14 cellular contexts compared by ENCODE assay signal in genomic region chr9:87525546-87526303, GRCh38. TPM values are rescaled to one million over a fixed set of nuclear protein-coding genes. Genes with fewer than 3 reads are reported as not detected.
DNase-seq lines count a peak whose midpoint lies in the region; ATAC-seq, FAIRE-seq and TF ChIP-seq lines count a peak whose summit lies in the region.
"Had no signal": no experiment of that assay in that cellular context is flagged by ENCODE, and none has a peak within 500 bp of the region (broad histone marks: within the 10 kb centered on the region; RNA-seq: fewer than 3 reads in every experiment).

No MANE protein-coding gene starts in this region.

- 83% methylated on average over 9 of the region's 9 CpGs for WGBS in K562 (ENCODE audit: insufficient coverage, low coverage, missing lambda C conversion rate)

- in situ Hi-C loops in K562 (cut with MboI): no loop called here

- no peak for FAIRE-seq in K562 (lab: Jason Lieb, UNC)
- FAIRE-seq: A204.1, H54, HepG2 had no signal

- DNase-seq in H7 (peak; percentile 68), K562 (ENCODE audit: extremely low read depth in 1 of 4, low spot score in 3 of 4) (no peak), iPS-NIHi7 (ENCODE audit: extremely low spot score) (peak; percentile 68), ureter (ENCODE audit: low spot score) (peak; percentile 7), AG20443 (ENCODE audit: low spot score) (no peak), LoVo (ENCODE audit: low spot score) (no peak)
- DNase-seq: Caco-2; CD8-positive, alpha-beta memory T cell; DND-41; GF-D8 had no signal

- H3K9me3 ChIP-seq in K562 (replicated peaks; ENCODE audit: control insufficient read depth, insufficient read depth, low read depth, low read length): no peaks in the 10 kb centered on the region
- H3K9me3 ChIP-seq: Caco-2 had no signal

- H4K20me1 ChIP-seq in K562 (replicated peaks; ENCODE audit: control insufficient read depth, insufficient read depth, low read length): no peaks in the 10 kb centered on the region

- no peak overlapping the region for H3K9ac ChIP-seq in K562 (ENCODE audit: insufficient read depth in 1 of 2, low read depth in 2 of 2, low read length in 2 of 2)

- CTCF ChIA-PET in K562 (lab: Yijun Ruan, JAX; ENCODE audit: low intra/inter-chr PET ratio): no interaction called here

- no peak for TF ChIP-seq POLR2A in K562 (conservative IDR thresholded peaks at IDR 0.05)

- no peak overlapping the region for H3K27ac ChIP-seq in K562 (ENCODE audit: extremely low read depth, low read depth, low read length)

- no TSS peak for BruUV-seq in K562 (replicated peaks; lab: Mats Ljungman, UMichigan)

- no peak for TF ChIP-seq EP300 in K562 (IDR thresholded peaks at IDR 0.05; ENCODE audit: low read length)

- ATAC-seq in K562: no peak
- ATAC-seq in HG03097 (IDR thresholded peaks at IDR 0.05; ENCODE audit: low FRiP score, unreplicated experiment): no peak
- ATAC-seq: HepG2 had no signal

- H3K4me2 ChIP-seq in K562 (ENCODE audit: insufficient read depth, low read length): no peak overlapping the region

- no peaks in the 10 kb centered on the region for H3K9me1 ChIP-seq in K562 (ENCODE audit: control insufficient read depth, insufficient read depth, low read length)

- no peak overlapping the region for H2AFZ ChIP-seq in K562 (ENCODE audit: low read depth, low read length)

- TF ChIP-seq RAD21 in K562 (CRISPR knock-in tag; conservative IDR thresholded peaks at IDR 0.05 in 1 of 2, IDR thresholded peaks at IDR 0.05 in 1 of 2): no peak

- intact Hi-C loops in K562 (cut with micrococcal nuclease): no loop called here

- H3K27me3 ChIP-seq in H7 (ENCODE audit: control insufficient read depth, insufficient read depth, low read length): no peaks in the 10 kb centered on the region
- no peaks in the 10 kb centered on the region for H3K27me3 ChIP-seq in K562 (ENCODE audit: control insufficient read depth in 2 of 2, insufficient read depth in 2 of 2, low read length in 2 of 2)

- POLR2A ChIA-PET in K562 (lab: Yijun Ruan, JAX): interaction anchor here (0.8 kb wide), 1 partner anchor 10 kb away, joined by 3 read pairs; no protein-coding TSS in a partner anchor

- peaks cover 4 to 8% of the 10 kb centered on the region in 2 experiments; a peak in 2 of 5 replicates for H3K4me1 ChIP-seq in K562 (replicated peaks in 1 of 2; ENCODE audit: control insufficient read depth in 2 of 2, insufficient read depth in 2 of 2, low read length in 2 of 2)
- H3K4me1 ChIP-seq: Caco-2 had no signal

- TF ChIP-seq CTCF in K562 (IDR thresholded peaks at IDR 0.05 in 2 of 3, conservative IDR thresholded peaks at IDR 0.05 in 1 of 3; ENCODE audit: insufficient read depth in 2 of 3, low read depth in 1 of 3, low read length in 3 of 3): no peak

- H3K36me3 ChIP-seq in H7 (replicated peaks; ENCODE audit: control insufficient read depth, insufficient read depth, low read length) (no peaks in the 10 kb centered on the region), K562 (ENCODE audit: control insufficient read depth, insufficient read depth, low read length) (peaks cover 5% of the 10 kb centered on the region; the same call in 2 of the 3 replicates)

- H3K79me2 ChIP-seq in K562 (ENCODE audit: control insufficient read depth, insufficient read depth, low read length): peaks cover 7% of the 10 kb centered on the region; the same call in 2 of the 3 replicates

- H3K4me3 ChIP-seq in H7 (ENCODE audit: insufficient read depth, low read depth, low read length): no peak overlapping the region
- no peak overlapping the region for H3K4me3 ChIP-seq in K562

TF ChIP-seq in K562, 482 proteins besides CTCF, POLR2A, EP300 and RAD21:
- peak; percentile 35 for TF ChIP-seq RBM25 (IDR thresholded peaks at IDR 0.05; ENCODE audit: low read depth, low read length, severe bottlenecking)
- no peak for TF ChIP-seq ZNF707 (CRISPR knock-in tag; conservative IDR thresholded peaks at IDR 0.05)
- no peak for TF ChIP-seq XRCC5 (IDR thresholded peaks at IDR 0.05; ENCODE audit: low read depth, low read length)
- TF ChIP-seq ZNF311 (CRISPR knock-in tag; IDR thresholded peaks at IDR 0.05): no peak
- TF ChIP-seq ZNF121 (CRISPR knock-in tag; conservative IDR thresholded peaks at IDR 0.05): peak; percentile 54; the same call in 1 of the 2 replicates
- TF ChIP-seq RBM34 (IDR thresholded peaks at IDR 0.05; ENCODE audit: borderline replicate concordance, insufficient read depth, low read length): no peak
- no peak for TF ChIP-seq ZNF76 (CRISPR knock-in tag; IDR thresholded peaks at IDR 0.05; ENCODE audit: borderline replicate concordance)
- no peak for TF ChIP-seq NCOA1 (IDR thresholded peaks at IDR 0.05; ENCODE audit: low read depth)
TF ChIP-seq in K562: peak in this region for 2.

RNA-seq across cellular contexts. Expression of gene DAPK1, which starts 28.1 kb away (rescaled TPM):
- 48.8 and 58.5 TPM in 2 replicates for total RNA-seq in H7 (2014; rRNA removed; shearing (Covaris generic))
- 163 and 217 TPM in 2 replicates for total RNA-seq in K562 (2011; cell fraction: chromatin; rRNA removed; ENCODE audit: low replicate concordance)
- 76.1 and 78.2 TPM in 2 replicates for total RNA-seq in K562 (2011; cell fraction: nucleolus; rRNA removed)
- total RNA-seq in K562 (2011; cell fraction: nucleoplasm; rRNA removed): 82.8 and 97.2 TPM in 2 replicates
- total RNA-seq in K562 (2014; rRNA removed) (13.3 and 16.5 TPM in 2 replicates), K562 (2014; rRNA removed; fragmentation: Illumina TruSeq; extraction: Trizol) (11.7 and 13.4 TPM in 2 replicates), K562 (2015; rRNA removed; fragmentation: Illumina TruSeq; extraction: Trizol) (13.8 and 18.3 TPM in 2 replicates), K562 (2021) (24.4 and 27.5 TPM in 2 replicates), ureter (100 TPM)
- polyA plus RNA-seq in K562 (2011; rRNA removed) (26.4 and 28.2 TPM in 2 replicates), K562 (2014; fragmentation: Illumina TruSeq; extraction: Trizol) (15.8 and 16.5 TPM in 2 replicates), K562 (2014; fragmentation: Nextera tagmentation; extraction: Ambion mirVana) (1 to 10 TPM; 1.7 to 2.3 TPM), K562 (2014; rRNA removed) (14.3 and 17.9 TPM in 2 replicates)
- polyA plus RNA-seq in K562 (2011; cell fraction: cytosol; rRNA removed): 15.2 and 15.5 TPM in 2 replicates
- polyA plus RNA-seq in K562 (2011; cell fraction: nucleus; rRNA removed): 89.0 and 97.1 TPM in 2 replicates
- 19.8 and 27.2 TPM in 2 replicates for polyA plus RNA-seq in K562 (2012)
- 53.9 and 65.5 TPM in 2 replicates for polyA minus RNA-seq in K562 (2011; rRNA and poly(A)+ RNA removed)
- polyA minus RNA-seq in K562 (2011; cell fraction: cytosol; rRNA and poly(A)+ RNA removed): 19.3 and 20.4 TPM in 2 replicates
- polyA minus RNA-seq in K562 (2011; cell fraction: nucleus; rRNA and poly(A)+ RNA removed): 82.0 and 106 TPM in 2 replicates
- polyA plus RNA-seq: CD8-positive, alpha-beta memory T cell had no signal

Comparison
In these comparisons a context has a peak if more than half of its experiments do, and no peak if none do; other contexts are left out.
1. DNase-seq: peak in H7 (single experiment), iPS-NIHi7 (single experiment) and ureter (single experiment); none in K562 (0 of 4), AG20443 (single experiment) and LoVo (single experiment).